ENCODE assay signal across 9 cellular contexts in genomic region chr13:98975822-98976261, GRCh38. TPM values are rescaled to one million over a fixed set of nuclear protein-coding genes. Genes with fewer than 3 reads are reported as not detected.
A peak's percentile ranks its signal among the peaks of the same experiment; 100 is the strongest.
DNase-seq lines count a peak whose midpoint lies in the region; ATAC-seq and TF ChIP-seq lines count a peak whose summit lies in the region.
"Had no signal": no experiment of that assay in that cellular context is flagged by ENCODE, and none has a peak within 500 bp of the region (broad histone marks: within the 10 kb centered on the region; RNA-seq: fewer than 3 reads in every experiment).

No MANE protein-coding gene starts in this region.

- POLR2A ChIA-PET in activated naive CD8-positive, alpha-beta T cell treated with anti-CD3 and anti-CD28 coated beads, Interleukin-2, amount 10 ng/mL, durations not matched to agents 7 days and 5 days (lab: Charles Lee), result interaction anchor here (0.5 to 0.6 kb wide), 2 partner anchors 81 to 299 kb away, joined by 3 to 4 read pairs; no protein-coding TSS in a partner anchor
- POLR2A ChIA-PET in CD8-positive, alpha-beta memory T cell (lab: Charles Lee), result no interaction called here

- no peaks in the 10 kb centered on the region for H3K9me3 ChIP-seq in thyroid gland
- H3K9me3 ChIP-seq in CD8-positive, alpha-beta memory T cell (ENCODE audit: low read length), result no peaks in the 10 kb centered on the region
- H3K9me3 ChIP-seq: sigmoid colon had no signal

- peak overlapping the region in 1 of 3 donors; percentile 11 for H3K4me3 ChIP-seq in thyroid gland (replicated peaks in 1 of 3)
- no peak overlapping the region for H3K4me3 ChIP-seq in CD8-positive, alpha-beta memory T cell (ENCODE audit: low read length)

- CTCF ChIA-PET in CD8-positive, alpha-beta memory T cell (lab: Charles Lee), result interaction anchor here (1.3 to 1.5 kb wide), 3 partner anchors 11 to 58 kb away, joined by 3 to 4 read pairs (median 3); no protein-coding TSS in a partner anchor

- H3K4me3 Mint-ChIP-seq in activated naive CD4-positive, alpha-beta T cell treated with anti-CD3 and anti-CD28 coated beads, Interleukin-2, amount 50 U/mL, for 24 hours, result no peak overlapping the region
- H3K4me3 Mint-ChIP-seq in activated naive CD8-positive, alpha-beta T cell treated with anti-CD3 and anti-CD28 coated beads, Interleukin-2, amount 10 ng/mL, durations not matched to agents 7 days and 5 days, result peak overlapping the region; percentile 12
- no peak overlapping the region for H3K4me3 Mint-ChIP-seq in CD8-positive, alpha-beta memory T cell

- H3K27me3 ChIP-seq in thyroid gland, result no peaks in the 10 kb centered on the region
- H3K27me3 ChIP-seq in CD8-positive, alpha-beta memory T cell (ENCODE audit: insufficient read depth, low read length, poor library complexity, severe bottlenecking), result no peaks in the 10 kb centered on the region
- H3K27me3 ChIP-seq: sigmoid colon had no signal

- 23 to 29% methylated on average over 5 of the region's 5 CpGs for WGBS in thyroid gland, 2 donors

- peaks cover 77% of the 10 kb centered on the region for H3K4me1 Mint-ChIP-seq in activated naive CD4-positive, alpha-beta T cell treated with anti-CD3 and anti-CD28 coated beads, Interleukin-2, amount 50 U/mL, for 24 hours
- H3K4me1 Mint-ChIP-seq in activated naive CD8-positive, alpha-beta T cell treated with anti-CD3 and anti-CD28 coated beads, Interleukin-2, amount 10 ng/mL, durations not matched to agents 7 days and 5 days, result peaks cover 24% of the 10 kb centered on the region
- peaks cover 46 to 81% (median 50%) of the 10 kb centered on the region in 3 donors for H3K4me1 Mint-ChIP-seq in CD8-positive, alpha-beta memory T cell

- no peaks in the 10 kb centered on the region for H3K36me3 ChIP-seq in thyroid gland
- H3K36me3 ChIP-seq in CD8-positive, alpha-beta memory T cell (ENCODE audit: insufficient read depth, low read length), result no peaks in the 10 kb centered on the region
- H3K36me3 ChIP-seq: sigmoid colon had no signal

- no peaks in the 10 kb centered on the region for H3K36me3 Mint-ChIP-seq in activated naive CD4-positive, alpha-beta T cell treated with anti-CD3 and anti-CD28 coated beads, Interleukin-2, amount 50 U/mL, for 24 hours
- H3K36me3 Mint-ChIP-seq in activated naive CD8-positive, alpha-beta T cell treated with anti-CD3 and anti-CD28 coated beads, Interleukin-2, amount 10 ng/mL, durations not matched to agents 7 days and 5 days, result peaks cover 2% of the 10 kb centered on the region
- H3K36me3 Mint-ChIP-seq in CD8-positive, alpha-beta memory T cell, result peaks cover 0 to 2% (median 1%) of the 10 kb centered on the region in 3 donors

- no peak for ATAC-seq in activated naive CD8-positive, alpha-beta T cell treated with anti-CD3 and anti-CD28 coated beads, Interleukin-2, amount 10 ng/mL, durations not matched to agents 7 days and 5 days (ENCODE audit: low read depth)
- peak; percentile 50 for ATAC-seq in left colon
- no peak for ATAC-seq in HG03025 (IDR thresholded peaks at IDR 0.05; ENCODE audit: low FRiP score, unreplicated experiment)

- DNase-seq in activated naive CD4-positive, alpha-beta T cell treated with anti-CD3 and anti-CD28 coated beads, Interleukin-2, amount 50 U/mL, for 16 hours, result no peak
- DNase-seq in activated naive CD8-positive, alpha-beta T cell treated with anti-CD3 and anti-CD28 coated beads, Interleukin-2, amount 10 ng/mL, durations not matched to agents 7 days and 5 days, result no peak
- DNase-seq in left colon, result no peak
- DNase-seq in thyroid gland, result peak in 1 of 2 donors; percentile 33
- no peak for DNase-seq in CD8-positive, alpha-beta memory T cell
- no peak for DNase-seq in NCI-H2196 (lab: John Stamatoyannopoulos, UW; ENCODE audit: unreplicated experiment)
- DNase-seq: sigmoid colon had no signal

- H3K4me1 ChIP-seq in thyroid gland, result peaks cover 56 to 65% of the 10 kb centered on the region in 2 donors
- peaks cover 59% of the 10 kb centered on the region for H3K4me1 ChIP-seq in CD8-positive, alpha-beta memory T cell (ENCODE audit: insufficient read depth, low read length)

- peak overlapping the region; percentile 14 for H3K27ac Mint-ChIP-seq in activated naive CD4-positive, alpha-beta T cell treated with anti-CD3 and anti-CD28 coated beads, Interleukin-2, amount 50 U/mL, for 24 hours
- peak overlapping the region; percentile 3 for H3K27ac Mint-ChIP-seq in activated naive CD8-positive, alpha-beta T cell treated with anti-CD3 and anti-CD28 coated beads, Interleukin-2, amount 10 ng/mL, durations not matched to agents 7 days and 5 days
- H3K27ac Mint-ChIP-seq in CD8-positive, alpha-beta memory T cell, result peak overlapping the region in 1 of 8 donors; percentile 64

- peak in 1 of 2 donors; percentile 6 for TF ChIP-seq POLR2A in thyroid gland (IDR thresholded peaks at IDR 0.05)

- H3K27me3 Mint-ChIP-seq in activated naive CD4-positive, alpha-beta T cell treated with anti-CD3 and anti-CD28 coated beads, Interleukin-2, amount 50 U/mL, for 24 hours, result no peaks in the 10 kb centered on the region
- H3K27me3 Mint-ChIP-seq in activated naive CD8-positive, alpha-beta T cell treated with anti-CD3 and anti-CD28 coated beads, Interleukin-2, amount 10 ng/mL, durations not matched to agents 7 days and 5 days, result no peaks in the 10 kb centered on the region
- H3K27me3 Mint-ChIP-seq in CD8-positive, alpha-beta memory T cell, result no peaks in the 10 kb centered on the region

- intact Hi-C loops in left colon (cut with DNase I, micrococcal nuclease) (no loop called here), thyroid gland (cut with DNase I) (loop anchor here (10.0 kb wide), 1 partner anchor 59 kb away; no protein-coding TSS in a partner anchor)

- H3K27ac ChIP-seq in thyroid gland, result peak overlapping the region; percentile 56 to 76 (median 60)
- no peak overlapping the region for H3K27ac ChIP-seq in CD8-positive, alpha-beta memory T cell (ENCODE audit: low read depth, low read length)

- H3K9me3 Mint-ChIP-seq in activated naive CD4-positive, alpha-beta T cell treated with anti-CD3 and anti-CD28 coated beads, Interleukin-2, amount 50 U/mL, for 24 hours, result no peaks in the 10 kb centered on the region
- no peaks in the 10 kb centered on the region for H3K9me3 Mint-ChIP-seq in activated naive CD8-positive, alpha-beta T cell treated with anti-CD3 and anti-CD28 coated beads, Interleukin-2, amount 10 ng/mL, durations not matched to agents 7 days and 5 days
- H3K9me3 Mint-ChIP-seq in CD8-positive, alpha-beta memory T cell, result no peaks in the 10 kb centered on the region

- TF ChIP-seq CTCF in thyroid gland (IDR thresholded peaks at IDR 0.05), result no peak

RNA-seq across cellular contexts. Expression of gene DOCK9, which starts 2.0 kb away (rescaled TPM):
- 100 to 1,000 TPM; 102 to 107 TPM for total RNA-seq in activated naive CD8-positive, alpha-beta T cell treated with anti-CD3 and anti-CD28 coated beads, Interleukin-2, amount 10 ng/mL, durations not matched to agents 7 days and 5 days
- total RNA-seq in left colon (10 to 100 TPM; 50.0 to 60.4 TPM), thyroid gland (100 to 1,000 TPM; 126 to 240 (median 160) TPM)
- 10 to 100 TPM; 35.4 to 38.9 TPM for total RNA-seq in CD8-positive, alpha-beta memory T cell
- polyA plus RNA-seq in CD8-positive, alpha-beta memory T cell, result 23.9 TPM
